ENCODE assay signal across 8 cellular contexts in genomic region chr1:61043010-61043820, GRCh38. TPM values are rescaled to one million over a fixed set of nuclear protein-coding genes. Genes with fewer than 3 reads are reported as not detected.
DNase-seq lines count a peak whose midpoint lies in the region; ATAC-seq lines count a peak whose summit lies in the region.

No MANE protein-coding gene starts in this region.

- 5% methylated on average over 79 of the region's 85 CpGs for WGBS in mesenchymal stem cell

- H4K91ac ChIP-seq in mesenchymal stem cell (ENCODE audit: low read length), result peak overlapping the region; percentile 18

- CTCF ChIA-PET in activated CD8-positive, alpha-beta memory T cell treated with anti-CD3 and anti-CD28 coated beads, Interleukin-2, amount 10 ng/mL, durations not matched to agents 7 days and 5 days (lab: Charles Lee), result interaction anchor here (0.6 to 8.6 kb wide), 37 partner anchors 9 to 762 kb away, joined by 3 to 85 read pairs (median 4); partner anchors contain the start of gene NFIA

- H3K9me3 Mint-ChIP-seq in activated CD8-positive, alpha-beta memory T cell treated with anti-CD3 and anti-CD28 coated beads, Interleukin-2, amount 10 ng/mL, durations not matched to agents 7 days and 5 days (ENCODE audit: low read depth), result no peaks in the 10 kb centered on the region
- no peaks in the 10 kb centered on the region for H3K9me3 Mint-ChIP-seq in effector memory CD8-positive, alpha-beta T cell

- no peak overlapping the region for H3K27ac Mint-ChIP-seq in activated CD8-positive, alpha-beta memory T cell treated with anti-CD3 and anti-CD28 coated beads, Interleukin-2, amount 10 ng/mL, durations not matched to agents 7 days and 5 days
- H3K27ac Mint-ChIP-seq in effector memory CD8-positive, alpha-beta T cell, result no peak overlapping the region

- H2AK5ac ChIP-seq in mesenchymal stem cell (ENCODE audit: low read length, severe bottlenecking), result no peak overlapping the region

- ATAC-seq in HG02588 (IDR thresholded peaks at IDR 0.05; ENCODE audit: unreplicated experiment) (peak; percentile 60), HG02623 (IDR thresholded peaks at IDR 0.05; ENCODE audit: unreplicated experiment) (no peak)
- ATAC-seq in activated CD8-positive, alpha-beta memory T cell treated with anti-CD3 and anti-CD28 coated beads, Interleukin-2, amount 10 ng/mL, durations not matched to agents 7 days and 5 days, result peak; percentile 98
- peak; percentile 97 for ATAC-seq in effector memory CD8-positive, alpha-beta T cell (replicated peaks)

- H2BK12ac ChIP-seq in mesenchymal stem cell (ENCODE audit: low read length in 2 of 2), result no peak overlapping the region

- H3K27me3 ChIP-seq in mesenchymal stem cell (ENCODE audit: control insufficient read depth in 1 of 2, insufficient read depth in 1 of 2, low read length in 2 of 2), result peaks cover 2 to 27% of the 10 kb centered on the region in 2 experiments

- peak overlapping the region; percentile 75 for H3K4me2 ChIP-seq in mesenchymal stem cell (ENCODE audit: low read length, poor library complexity, severe bottlenecking)

- no peak overlapping the region for H2BK5ac ChIP-seq in mesenchymal stem cell (ENCODE audit: low read depth, low read length, poor library complexity, severe bottlenecking)

- H3K4me3 Mint-ChIP-seq in activated CD8-positive, alpha-beta memory T cell treated with anti-CD3 and anti-CD28 coated beads, Interleukin-2, amount 10 ng/mL, durations not matched to agents 7 days and 5 days, result peak overlapping the region; percentile 69
- H3K4me3 Mint-ChIP-seq in effector memory CD8-positive, alpha-beta T cell, result peak overlapping the region; percentile 65 to 77

- H3K4me3 ChIP-seq in mesenchymal stem cell (ENCODE audit: insufficient read depth in 1 of 2, low read depth in 1 of 2, low read length in 2 of 2), result peak overlapping the region; percentile 54 to 70

- H3K79me1 ChIP-seq in mesenchymal stem cell (replicated peaks; ENCODE audit: low read length, poor library complexity, severe bottlenecking), result no peaks in the 10 kb centered on the region

- no peak overlapping the region for H3K18ac ChIP-seq in mesenchymal stem cell (ENCODE audit: low read depth in 1 of 2, low read length in 2 of 2)

- H3K4me1 ChIP-seq in mesenchymal stem cell (ENCODE audit: control insufficient read depth, insufficient read depth, low read depth, low read length), result peaks cover 10% of the 10 kb centered on the region

- H3K23ac ChIP-seq in mesenchymal stem cell (ENCODE audit: low read length in 2 of 2), result peak overlapping the region in 1 of 2 experiments; percentile 2

- no peak overlapping the region for H3K4ac ChIP-seq in mesenchymal stem cell (ENCODE audit: low read depth in 1 of 2, low read length in 2 of 2)

- no peak overlapping the region for H3K14ac ChIP-seq in mesenchymal stem cell (ENCODE audit: low read length in 2 of 2)

- H3K36me3 ChIP-seq in mesenchymal stem cell (ENCODE audit: control insufficient read depth in 1 of 2, insufficient read depth in 2 of 2, low read depth in 1 of 2, low read length in 2 of 2), result no peaks in the 10 kb centered on the region

- H4K8ac ChIP-seq in mesenchymal stem cell (ENCODE audit: low read length), result peak overlapping the region; percentile 86

- H2BK120ac ChIP-seq in mesenchymal stem cell (ENCODE audit: low read depth, low read length), result no peak overlapping the region

- H3K36me3 Mint-ChIP-seq in activated CD8-positive, alpha-beta memory T cell treated with anti-CD3 and anti-CD28 coated beads, Interleukin-2, amount 10 ng/mL, durations not matched to agents 7 days and 5 days, result no peaks in the 10 kb centered on the region
- H3K36me3 Mint-ChIP-seq in effector memory CD8-positive, alpha-beta T cell (ENCODE audit: insufficient read depth), result no peaks in the 10 kb centered on the region

- no peaks in the 10 kb centered on the region for H3K9me3 ChIP-seq in mesenchymal stem cell (ENCODE audit: control insufficient read depth, low read length)

- peaks cover 36% of the 10 kb centered on the region for H3K27me3 Mint-ChIP-seq in activated CD8-positive, alpha-beta memory T cell treated with anti-CD3 and anti-CD28 coated beads, Interleukin-2, amount 10 ng/mL, durations not matched to agents 7 days and 5 days
- peaks cover 19 to 29% of the 10 kb centered on the region in 2 donors for H3K27me3 Mint-ChIP-seq in effector memory CD8-positive, alpha-beta T cell

- DNase-seq in DMS53 treated with DMSO at 0.1 percent for 48 hours (lab: John Stamatoyannopoulos, UW; ENCODE audit: unreplicated experiment) (peak; percentile 90), NCI-H510A (lab: John Stamatoyannopoulos, UW) (peak; percentile 67), mesenchymal stem cell (peak; percentile 63)
- peak; percentile 90 for DNase-seq in activated CD8-positive, alpha-beta memory T cell treated with anti-CD3 and anti-CD28 coated beads, Interleukin-2, amount 10 ng/mL, durations not matched to agents 7 days and 5 days
- peak; percentile 87 to 88 (median 87) for DNase-seq in effector memory CD8-positive, alpha-beta T cell
- DNase-seq in stimulated activated CD4-positive, alpha-beta T cell treated with anti-CD3 and anti-CD28 coated beads, TNF-alpha, amount 100 ng/mL, for 48 hours (ENCODE audit: low read depth in 3 of 3), result peak; percentile 62 to 82 (median 77)

- peaks cover 7% of the 10 kb centered on the region for H3K4me1 Mint-ChIP-seq in activated CD8-positive, alpha-beta memory T cell treated with anti-CD3 and anti-CD28 coated beads, Interleukin-2, amount 10 ng/mL, durations not matched to agents 7 days and 5 days
- peaks cover 0 to 6% of the 10 kb centered on the region in 2 donors for H3K4me1 Mint-ChIP-seq in effector memory CD8-positive, alpha-beta T cell (ENCODE audit: low read depth in 2 of 2)

- H3K27ac ChIP-seq in mesenchymal stem cell (ENCODE audit: low read length, poor library complexity, severe bottlenecking), result no peak overlapping the region

- peak overlapping the region; percentile 88 for H3K9ac ChIP-seq in mesenchymal stem cell (ENCODE audit: low read length)

- H2AFZ ChIP-seq in mesenchymal stem cell (ENCODE audit: low read depth, low read length), result peak overlapping the region; percentile 8

- H2BK15ac ChIP-seq in mesenchymal stem cell (ENCODE audit: low read depth, poor library complexity, severe bottlenecking), result no peak overlapping the region

RNA-seq across cellular contexts. Expression of gene NFIA, which starts 39.1 kb away (rescaled TPM):
- total RNA-seq in activated CD8-positive, alpha-beta memory T cell treated with anti-CD3 and anti-CD28 coated beads, Interleukin-2, amount 10 ng/mL, durations not matched to agents 7 days and 5 days, result 1 to 10 TPM in 1 of 2 experiments, under 1 TPM in 1; 0.80 to 5.4 TPM
- polyA plus RNA-seq in mesenchymal stem cell (2013, experiment 1 of 2), result 5.0 TPM
- 4.9 TPM for polyA plus RNA-seq in mesenchymal stem cell (2013, experiment 2 of 2)
